5 cellular contexts compared by ENCODE assay signal in genomic region chr2:25055521-25055920, GRCh38. TPM values are rescaled to one million over a fixed set of nuclear protein-coding genes. Genes with fewer than 3 reads are reported as not detected.
"Had no signal": no experiment of that assay in that cellular context is flagged by ENCODE, and none has a peak within 500 bp of the region (broad histone marks: within the 10 kb centered on the region; RNA-seq: fewer than 3 reads in every experiment).

No MANE protein-coding gene starts in this region.

- ATAC-seq: K562 had no signal

- DNase-seq: GOT3, H7, HCEC 1CT, KG1 had no signal

- H3K4me3 ChIP-seq: K562 had no signal

RNA-seq across cellular contexts. Expression of gene EFR3B, which starts 13.6 kb away (rescaled TPM):
- total RNA-seq: K562 had no signal
- polyA plus RNA-seq: K562 had no signal
